ENCODE assay signal across 12 cellular contexts in the genomic region with DNA sequence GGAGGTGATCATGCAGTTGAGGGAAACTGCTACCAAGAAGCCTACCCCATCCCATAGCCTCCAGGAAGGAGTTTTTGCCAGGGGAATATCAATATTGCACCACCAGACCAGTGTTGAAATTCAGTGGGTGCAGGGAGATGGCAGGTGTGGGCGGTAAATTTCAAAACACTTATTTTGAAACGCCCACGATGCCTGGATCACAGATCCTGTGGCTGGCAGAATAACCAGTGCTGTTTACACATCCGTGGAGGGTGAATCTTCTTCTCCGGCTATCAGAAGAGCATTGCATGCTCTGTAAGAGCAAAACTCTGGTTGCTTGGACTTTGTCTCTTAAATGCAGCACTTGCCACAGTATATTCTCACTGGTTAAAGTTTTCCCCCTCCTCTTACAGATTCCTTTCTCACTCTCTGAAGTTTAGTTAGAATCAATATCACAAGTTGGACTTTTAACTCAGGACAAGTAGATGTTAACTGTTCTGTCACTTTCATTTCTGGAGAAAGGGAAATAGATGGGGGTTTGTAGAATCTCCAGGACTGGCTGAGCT.
DNase-seq lines count a peak whose midpoint lies in the region; ATAC-seq, FAIRE-seq and TF ChIP-seq lines count a peak whose summit lies in the region.
"Had no signal": no experiment of that assay in that cellular context is flagged by ENCODE, and none has a peak within 500 bp of the region (broad histone marks: within the 10 kb centered on the region; RNA-seq: fewer than 3 reads in every experiment).

No MANE protein-coding gene starts in this region.

- FAIRE-seq in GM12892 (lab: Jason Lieb, UNC) = no peak

- no peaks in the 10 kb centered on the region for H3K36me3 ChIP-seq in left ventricle myocardium inferior
- H3K36me3 ChIP-seq in subcutaneous abdominal adipose tissue (ENCODE audit: control insufficient read depth in 5 of 5, insufficient read depth in 5 of 5, low read length in 5 of 5) = no peaks in the 10 kb centered on the region
- H3K36me3 ChIP-seq: BLaER1 had no signal

- H3K4me3 ChIP-seq in left ventricle myocardium inferior (no peak overlapping the region), fibroblast of villous mesenchyme (ENCODE audit: low read depth, low read length) (no peak overlapping the region), subcutaneous abdominal adipose tissue (ENCODE audit: low read depth in 1 of 5, low read length in 5 of 5) (no peak overlapping the region)
- H3K4me3 ChIP-seq: BLaER1, skin epidermis had no signal

- H3K27ac ChIP-seq in left ventricle myocardium inferior (replicated peaks) (no peak overlapping the region), subcutaneous abdominal adipose tissue (ENCODE audit: low read depth, low read length) (peak overlapping the region; percentile 43)
- H3K27ac ChIP-seq: BLaER1 had no signal

- H3K9me3 ChIP-seq in left ventricle myocardium inferior (replicated peaks) (peaks cover 9% of the 10 kb centered on the region), subcutaneous abdominal adipose tissue (ENCODE audit: control insufficient read depth in 5 of 5, low read length in 5 of 5) (peaks cover 0 to 3% (median 0%) of the 10 kb centered on the region in 5 donors)

- intact Hi-C loops in left cardiac atrium (cut with DNase I) = loop anchor here in 1 of 2 donors (5.0 kb wide), 1 partner anchor 70 kb away; a partner anchor contains a TSS
- intact Hi-C loops in left ventricle myocardium inferior (cut with micrococcal nuclease) = no loop called here

- no peak for TF ChIP-seq POLR2A in GM12892 (IDR thresholded peaks at IDR 0.05; ENCODE audit: low read depth, low read length)

- ATAC-seq in left cardiac atrium (peak; percentile 17 to 40), HG02852 (IDR thresholded peaks at IDR 0.05; ENCODE audit: unreplicated experiment) (no peak)

- H3K27me3 ChIP-seq in left ventricle myocardium inferior (ENCODE audit: low read depth) (no peaks in the 10 kb centered on the region), subcutaneous abdominal adipose tissue (ENCODE audit: control insufficient read depth in 5 of 5, insufficient read depth in 4 of 5, low read length in 5 of 5) (no peaks in the 10 kb centered on the region)
- H3K27me3 ChIP-seq: BLaER1 had no signal

- H3K4me1 ChIP-seq in left ventricle myocardium inferior (peaks cover 22% of the 10 kb centered on the region), subcutaneous abdominal adipose tissue (ENCODE audit: control insufficient read depth in 5 of 5, insufficient read depth in 5 of 5, low read length in 5 of 5) (peaks cover 3 to 37% (median 30%) of the 10 kb centered on the region in 5 donors)
- H3K4me1 ChIP-seq: BLaER1 had no signal

- no peak overlapping the region for H3K9ac ChIP-seq in subcutaneous abdominal adipose tissue (ENCODE audit: low read length in 5 of 5)
- H3K9ac ChIP-seq: BLaER1 had no signal

- no peak for DNase-seq in left cardiac atrium
- DNase-seq in left ventricle myocardium inferior = no peak
- DNase-seq in SIG-M5 (lab: John Stamatoyannopoulos, UW) = peak; percentile 12
- peak; percentile 49 for DNase-seq in fibroblast of villous mesenchyme (ENCODE audit: low read depth)
- DNase-seq in hepatic stellate cell (ENCODE audit: low spot score) = no peak
- DNase-seq in GM12892 (ENCODE audit: insufficient read length) = no peak
- DNase-seq: foreskin melanocyte, NCI-H526 treated with DMSO at 0.1 percent for 48 hours had no signal

- TF ChIP-seq CTCF in left ventricle myocardium inferior (IDR thresholded peaks at IDR 0.05; ENCODE audit: borderline replicate concordance) (no peak), fibroblast of villous mesenchyme (IDR thresholded peaks at IDR 0.05; ENCODE audit: insufficient read depth, low read depth, low read length) (no peak)

Comparison
In these comparisons a context has a peak if more than half of its experiments do, and no peak if none do; other contexts are left out.
1. DNase-seq: peak in SIG-M5 (single experiment) and fibroblast of villous mesenchyme (single experiment); none in left cardiac atrium (single experiment), left ventricle myocardium inferior (single experiment), hepatic stellate cell (single experiment) and GM12892 (single experiment).